ENCODE assay signal across 10 cellular contexts in the genomic region with DNA sequence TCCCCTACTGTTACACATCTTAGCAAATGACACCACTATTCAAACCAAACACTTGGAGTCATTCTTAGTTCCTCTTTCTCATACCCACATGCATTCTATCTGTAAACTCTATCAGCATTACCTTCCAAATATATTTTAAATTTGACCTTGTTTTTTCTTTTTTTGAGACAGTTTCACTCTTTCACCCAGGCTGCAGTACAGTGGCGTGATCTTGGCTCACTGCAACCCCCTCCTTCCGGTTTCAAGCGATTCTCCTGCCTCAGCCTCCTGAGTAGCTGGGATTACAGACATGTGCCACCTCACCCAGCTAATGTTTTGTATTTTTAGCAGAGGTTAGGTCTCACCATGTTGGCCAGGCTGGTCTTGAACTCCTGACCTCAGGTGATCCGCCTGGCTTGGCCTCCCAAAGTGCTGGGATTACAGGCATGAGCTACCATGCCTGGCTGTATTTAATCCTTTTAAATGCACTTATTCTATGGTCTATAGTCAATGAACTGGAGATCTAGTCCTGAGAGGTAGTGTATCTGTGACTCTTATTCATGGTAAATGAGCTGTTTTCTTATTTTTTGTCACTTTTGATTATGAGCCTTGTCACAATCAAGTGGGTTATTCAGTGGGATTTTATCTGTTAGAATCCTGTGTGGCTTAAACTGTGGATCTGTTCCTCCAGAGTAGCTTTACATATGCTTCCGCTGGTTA.
A peak's percentile ranks its signal among the peaks of the same experiment; 100 is the strongest.
DNase-seq lines count a peak whose midpoint lies in the region; ATAC-seq and TF ChIP-seq lines count a peak whose summit lies in the region.
"Had no signal": no experiment of that assay in that cellular context is flagged by ENCODE, and none has a peak within 500 bp of the region (broad histone marks: within the 10 kb centered on the region; RNA-seq: fewer than 3 reads in every experiment).

No MANE protein-coding gene starts in this region.

- H3K4me2 ChIP-seq in mesendoderm (ENCODE audit: low read length): no peak overlapping the region

- H3K27me3 ChIP-seq in mesendoderm (ENCODE audit: insufficient read depth, low read length, poor library complexity): no peaks in the 10 kb centered on the region

- peaks cover 29 to 36% of the 10 kb centered on the region in 2 donors for H3K36me3 Mint-ChIP-seq in CD14-positive monocyte
- H3K36me3 Mint-ChIP-seq in activated CD8-positive, alpha-beta T cell treated with anti-CD3 and anti-CD28 coated beads for 36 hours (ENCODE audit: low read depth): peaks cover 16% of the 10 kb centered on the region

- H4K8ac ChIP-seq in mesendoderm (ENCODE audit: low read depth, low read length): no peak overlapping the region

- WGBS in mesendoderm (ENCODE audit: extremely low coverage, insufficient coverage, low lambda C conversion rate): no CpG with 5 or more reads among the region's 5 CpGs

- no peak overlapping the region for H3K27ac ChIP-seq in mesendoderm (ENCODE audit: low read depth, low read length)
- H3K27ac ChIP-seq: epithelial cell of prostate had no signal

- H2BK15ac ChIP-seq in mesendoderm (replicated peaks; ENCODE audit: low read depth): no peak overlapping the region

- peaks cover 36% of the 10 kb centered on the region for H3K4me1 Mint-ChIP-seq in CD14-positive monocyte
- peaks cover 42% of the 10 kb centered on the region for H3K4me1 Mint-ChIP-seq in activated CD8-positive, alpha-beta T cell treated with anti-CD3 and anti-CD28 coated beads for 36 hours (ENCODE audit: low read depth)

- H3K56ac ChIP-seq in mesendoderm (ENCODE audit: low read length): no peak overlapping the region

- H4K5ac ChIP-seq in mesendoderm (ENCODE audit: low read length): no peak overlapping the region

- no peak for TF ChIP-seq CTCF in CD14-positive monocyte (IDR thresholded peaks at IDR 0.05)
- no peak for TF ChIP-seq CTCF in activated CD8-positive, alpha-beta T cell treated with anti-CD3 and anti-CD28 coated beads for 36 hours (IDR thresholded peaks at IDR 0.05)

- H3K79me1 ChIP-seq in mesendoderm (ENCODE audit: low read length): peaks cover 14% of the 10 kb centered on the region

- H3K36me3 ChIP-seq in mesendoderm (ENCODE audit: control insufficient read depth, insufficient read depth, low read length): no peaks in the 10 kb centered on the region

- H3K23ac ChIP-seq in mesendoderm (ENCODE audit: low read length): no peak overlapping the region

- H2BK120ac ChIP-seq in mesendoderm (ENCODE audit: low read depth, low read length): no peak overlapping the region

- DNase-seq in CD14-positive monocyte (ENCODE audit: low spot score) (no peak), SW 1271 (lab: John Stamatoyannopoulos, UW) (no peak), mesendoderm (no peak), SHP77 (lab: John Stamatoyannopoulos, UW) (no peak), NCI-H2107 (lab: John Stamatoyannopoulos, UW) (no peak)
- DNase-seq in activated CD8-positive, alpha-beta T cell treated with anti-CD3 and anti-CD28 coated beads for 36 hours: peak; percentile 61
- DNase-seq: DMS79 had no signal

- no peak overlapping the region for H2BK5ac ChIP-seq in mesendoderm (ENCODE audit: low read length)

- H2AK5ac ChIP-seq in mesendoderm (ENCODE audit: low read length): no peak overlapping the region

- POLR2A ChIA-PET in activated CD8-positive, alpha-beta T cell treated with anti-CD3 and anti-CD28 coated beads for 36 hours (lab: Charles Lee): interaction anchor here (0.7 to 1.1 kb wide), 4 partner anchors 27 to 374 kb away, joined by 3 to 4 read pairs (median 4); no protein-coding TSS in a partner anchor

- H3K4me3 ChIP-seq in mesendoderm (ENCODE audit: low read length): no peak overlapping the region

- CTCF ChIA-PET in activated CD8-positive, alpha-beta T cell treated with anti-CD3 and anti-CD28 coated beads for 36 hours (lab: Charles Lee): interaction anchor here (0.5 to 2.5 kb wide), 7 partner anchors 31 to 172 kb away, joined by 3 to 11 read pairs (median 3); a partner anchor contains a TSS

- no peaks in the 10 kb centered on the region for H3K4me1 ChIP-seq in mesendoderm (ENCODE audit: control insufficient read depth, low read depth, low read length)

- H3K27me3 Mint-ChIP-seq in CD14-positive monocyte (ENCODE audit: low read depth in 3 of 3): peaks cover 0 to 1% (median 0%) of the 10 kb centered on the region in 3 donors
- no peaks in the 10 kb centered on the region for H3K27me3 Mint-ChIP-seq in activated CD8-positive, alpha-beta T cell treated with anti-CD3 and anti-CD28 coated beads for 36 hours

- peaks cover 2% of the 10 kb centered on the region for H3K79me2 ChIP-seq in mesendoderm (ENCODE audit: control insufficient read depth, insufficient read depth, low read length)

- H3K27ac Mint-ChIP-seq in CD14-positive monocyte: peak overlapping the region; percentile 71 to 85 (median 79)
- peak overlapping the region; percentile 92 for H3K27ac Mint-ChIP-seq in activated CD8-positive, alpha-beta T cell treated with anti-CD3 and anti-CD28 coated beads for 36 hours

- peak overlapping the region in 1 of 2 donors; percentile 47 for H3K4me3 Mint-ChIP-seq in CD14-positive monocyte
- H3K4me3 Mint-ChIP-seq in activated CD8-positive, alpha-beta T cell treated with anti-CD3 and anti-CD28 coated beads for 36 hours: peak overlapping the region; percentile 20

- peak; percentile 72 for ATAC-seq in GM19463 (IDR thresholded peaks at IDR 0.05; ENCODE audit: unreplicated experiment)
- peak; percentile 84 for ATAC-seq in HG03442 (IDR thresholded peaks at IDR 0.05; ENCODE audit: unreplicated experiment)
- ATAC-seq in activated CD8-positive, alpha-beta T cell treated with anti-CD3 and anti-CD28 coated beads for 36 hours: peak; percentile 83

- no peak overlapping the region for H3K9ac ChIP-seq in mesendoderm (ENCODE audit: low read length)

- H3K4ac ChIP-seq in mesendoderm (ENCODE audit: low read depth, low read length): no peak overlapping the region

- H3K18ac ChIP-seq in mesendoderm (ENCODE audit: low read length): no peak overlapping the region

- peaks cover 0 to 3% (median 0%) of the 10 kb centered on the region in 7 donors for H3K9me3 Mint-ChIP-seq in CD14-positive monocyte
- H3K9me3 Mint-ChIP-seq in activated CD8-positive, alpha-beta T cell treated with anti-CD3 and anti-CD28 coated beads for 36 hours: no peaks in the 10 kb centered on the region

- intact Hi-C loops in CD14-positive monocyte (cut with micrococcal nuclease): loop anchor here (5.0 to 10.0 kb wide), 3 partner anchors 33 to 55 kb away; no protein-coding TSS in a partner anchor
- intact Hi-C loops in activated CD8-positive, alpha-beta T cell treated with anti-CD3 and anti-CD28 coated beads for 36 hours (cut with micrococcal nuclease): no loop called here
